Comparison of ENCODE assay signal across 25 cellular contexts in the genomic region with DNA sequence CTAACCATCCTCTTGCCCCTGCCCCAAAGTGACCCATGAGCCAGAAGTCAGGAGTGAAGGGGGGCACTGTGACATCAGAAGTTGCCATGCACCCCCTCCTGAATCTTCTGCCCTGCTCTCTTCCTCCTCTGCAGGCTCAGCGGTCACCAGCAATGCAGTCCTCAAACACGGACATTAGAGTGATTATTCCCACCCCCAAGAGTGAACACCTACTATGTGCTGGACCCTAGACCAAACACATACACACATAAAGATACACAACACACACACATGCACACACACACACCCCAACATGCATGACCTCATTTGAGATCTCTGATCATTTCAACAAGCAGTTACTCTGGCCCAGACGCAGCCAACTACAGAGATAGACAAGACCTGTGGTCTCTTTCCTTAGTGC. TPM values are rescaled to one million over a fixed set of nuclear protein-coding genes. Genes with fewer than 3 reads are reported as not detected.
DNase-seq lines count a peak whose midpoint lies in the region; ATAC-seq, FAIRE-seq and TF ChIP-seq lines count a peak whose summit lies in the region.
"Had no signal": no experiment of that assay in that cellular context is flagged by ENCODE, and none has a peak within 500 bp of the region (broad histone marks: within the 10 kb centered on the region; RNA-seq: fewer than 3 reads in every experiment).

CDRT4 (minus strand) TSS at position 30 of the 400 bp plus-strand sequence. CDS start 27,383 bp downstream, outside the sequence.

- H2BK5ac ChIP-seq in trophoblast cell (ENCODE audit: low read depth, low read length, poor library complexity): no peak within 1 kb of the TSS

- in situ Hi-C loops in HepG2 (cut with HindIII; ENCODE audit: extremely low pct_ligation_motif_present, low pct_unique_long_range_greater_than_20kb): no loop called here
- in situ Hi-C loops in HAP-1 (cut with MboI; ENCODE audit: low sequenced_read_pairs): no loop called here

- H2BK120ac ChIP-seq in trophoblast cell (ENCODE audit: insufficient read depth, low read length, poor library complexity): no peak within 1 kb of the TSS

- DNase-seq in HepG2 (ENCODE audit: low spot score): no peak
- DNase-seq in right lobe of liver: no peak
- DNase-seq in endodermal cell: no peak
- no peak for DNase-seq in trophoblast cell
- no peak for DNase-seq in ureter (ENCODE audit: low spot score)
- no peak for DNase-seq in GM12892 (ENCODE audit: insufficient read length)
- DNase-seq in HAP-1 (ENCODE audit: low spot score in 2 of 2): no peak
- DNase-seq in medulla oblongata (ENCODE audit: extremely low spot score): no peak
- DNase-seq: activated CD4-positive, alpha-beta T cell treated with anti-CD3 and anti-CD28 coated beads, Interleukin-2, amount 50 U/mL, for 48 hours; activated naive CD8-positive, alpha-beta T cell treated with anti-CD3 and anti-CD28 coated beads for 36 hours; AML-193; CD8-positive, alpha-beta T cell; left ventricle myocardium superior; MM.1S; NCI-H2029 treated with DMSO at 0.1 percent for 48 hours; NCI-H226; posterior cingulate gyrus; SJCRH30; tibial artery had no signal

- no peak within 1 kb of the TSS for H4K91ac ChIP-seq in trophoblast cell (ENCODE audit: low read depth, low read length)

- H2AFZ ChIP-seq in HepG2 (ENCODE audit: low read length) (no peak within 1 kb of the TSS), trophoblast cell (ENCODE audit: insufficient read depth, low read length, poor library complexity) (no peak within 1 kb of the TSS)

- H3K27me3 Mint-ChIP-seq in endodermal cell (ENCODE audit: insufficient read depth): no peaks in the 10 kb centered on the region
- H3K27me3 Mint-ChIP-seq: activated naive CD8-positive, alpha-beta T cell treated with anti-CD3 and anti-CD28 coated beads for 36 hours; stimulated activated naive CD8-positive, alpha-beta T cell treated with anti-CD3 and anti-CD28 coated beads, Interleukin-15, Interleukin-2, amounts not matched to agents 100 ng/mL and 50 ng/mL, for 24 hours had no signal

- H2BK12ac ChIP-seq in trophoblast cell (ENCODE audit: low read length): no peak within 1 kb of the TSS

- H3K4me3 ChIP-seq in HepG2 (replicated peaks in 1 of 3; ENCODE audit: insufficient read depth in 1 of 3, low read depth in 2 of 3, low read length in 3 of 3) (no peak within 1 kb of the TSS), right lobe of liver (no peak within 1 kb of the TSS), endodermal cell (ENCODE audit: low read length) (no peak within 1 kb of the TSS), trophoblast cell (ENCODE audit: low read depth, low read length) (no peak within 1 kb of the TSS), HAP-1 (no peak within 1 kb of the TSS)
- H3K4me3 ChIP-seq: A549, SJCRH30, tibial artery had no signal

- peaks cover 7% of the 10 kb centered on the region for H3K4me1 Mint-ChIP-seq in endodermal cell
- H3K4me1 Mint-ChIP-seq: activated naive CD8-positive, alpha-beta T cell treated with anti-CD3 and anti-CD28 coated beads for 36 hours; neural crest cell had no signal

- no peak for TF ChIP-seq RAD21 in HepG2 (CRISPR knock-in tag; IDR thresholded peaks at IDR 0.05)

- TF ChIP-seq POLR2A in HepG2 (IDR thresholded peaks at IDR 0.05; ENCODE audit: insufficient read depth in 1 of 2, low read depth in 2 of 2, low read length in 2 of 2) (no peak), right lobe of liver (IDR thresholded peaks at IDR 0.05) (no peak), GM12892 (IDR thresholded peaks at IDR 0.05; ENCODE audit: low read depth, low read length) (no peak)

- peaks cover 31% of the 10 kb centered on the region for H3K36me3 Mint-ChIP-seq in endodermal cell (ENCODE audit: low read depth)

- H3K9me3 Mint-ChIP-seq in endodermal cell: peaks cover 1% of the 10 kb centered on the region
- H3K9me3 Mint-ChIP-seq: neural crest cell; stimulated activated naive CD8-positive, alpha-beta T cell treated with anti-CD3 and anti-CD28 coated beads, Interleukin-15, Interleukin-2, amounts not matched to agents 100 ng/mL and 50 ng/mL, for 24 hours had no signal

- H3K79me2 ChIP-seq in HepG2 (ENCODE audit: insufficient read depth, low read length): no peaks in the 10 kb centered on the region
- H3K79me2 ChIP-seq in trophoblast cell (ENCODE audit: control insufficient read depth, insufficient read depth, low read length, poor library complexity): no peaks in the 10 kb centered on the region

- ATAC-seq in HepG2: no peak
- no peak for ATAC-seq in right lobe of liver
- ATAC-seq: A549; CD8-positive, alpha-beta T cell had no signal

- POLR2A ChIA-PET in HepG2 (lab: Yijun Ruan, JAX): no interaction called here

- TF ChIP-seq EP300 in HepG2 (IDR thresholded peaks at IDR 0.05; ENCODE audit: low read depth in 2 of 2, low read length in 2 of 2) (no peak), HepG2 (CRISPR knock-in tag; IDR thresholded peaks at IDR 0.05; ENCODE audit: borderline replicate concordance) (no peak)

- H3K4me1 ChIP-seq in HepG2 (ENCODE audit: insufficient read depth, low read length): 0 out of 2 replicates have a peak, but pooled peaks cover 8% of the 10 kb centered on the region
- H3K4me1 ChIP-seq in right lobe of liver: no peaks in the 10 kb centered on the region
- H3K4me1 ChIP-seq in endodermal cell (ENCODE audit: control insufficient read depth, insufficient read depth, low read length): peaks cover 6% of the 10 kb centered on the region
- H3K4me1 ChIP-seq in trophoblast cell (ENCODE audit: control insufficient read depth in 1 of 2, insufficient read depth in 2 of 2, low read length in 2 of 2): peaks cover 19 to 28% of the 10 kb centered on the region in 2 experiments
- no peaks in the 10 kb centered on the region for H3K4me1 ChIP-seq in HAP-1

- H3K18ac ChIP-seq in trophoblast cell (ENCODE audit: low read length): no peak within 1 kb of the TSS

- no peak for TF ChIP-seq CTCF in HepG2 (CRISPR knock-in tag; IDR thresholded peaks at IDR 0.05)
- TF ChIP-seq CTCF in right lobe of liver (IDR thresholded peaks at IDR 0.05): no peak
- no peak for TF ChIP-seq CTCF in endodermal cell (conservative IDR thresholded peaks at IDR 0.05)

- no peaks in the 10 kb centered on the region for H4K20me1 ChIP-seq in HepG2 (ENCODE audit: insufficient read depth, low read length)

- no peak within 1 kb of the TSS for H3K4me3 Mint-ChIP-seq in endodermal cell
- H3K4me3 Mint-ChIP-seq: activated naive CD8-positive, alpha-beta T cell treated with anti-CD3 and anti-CD28 coated beads for 36 hours; CD8-positive, alpha-beta T cell; neural crest cell; stimulated activated naive CD8-positive, alpha-beta T cell treated with anti-CD3 and anti-CD28 coated beads, Interleukin-15, Interleukin-2, amounts not matched to agents 100 ng/mL and 50 ng/mL, for 24 hours had no signal

- H2AK5ac ChIP-seq in trophoblast cell (ENCODE audit: low read length): no peak within 1 kb of the TSS

- H3K36me3 ChIP-seq in HepG2 (replicated peaks in 1 of 2; ENCODE audit: control insufficient read depth in 1 of 2, insufficient read depth in 2 of 2, low read length in 2 of 2) (peaks cover 0 to 4% of the 10 kb centered on the region in 2 experiments; a peak in 3 of 5 replicates), right lobe of liver (no peaks in the 10 kb centered on the region), endodermal cell (ENCODE audit: control insufficient read depth, insufficient read depth, low read length) (peaks cover 54% of the 10 kb centered on the region), trophoblast cell (ENCODE audit: control insufficient read depth in 1 of 2, insufficient read depth in 2 of 2, low read length in 2 of 2) (peaks cover 0 to 2% of the 10 kb centered on the region in 2 experiments), HAP-1 (replicated peaks) (no peaks in the 10 kb centered on the region)
- H3K36me3 ChIP-seq: SJCRH30, tibial artery had no signal

- H3K9me3 ChIP-seq in HepG2 (ENCODE audit: low read length) (no peaks in the 10 kb centered on the region), right lobe of liver (no peaks in the 10 kb centered on the region), endodermal cell (ENCODE audit: control insufficient read depth, low read length) (peaks cover under 1% of the 10 kb centered on the region), trophoblast cell (ENCODE audit: insufficient read depth, low read depth, low read length) (peaks cover 8% of the 10 kb centered on the region), HAP-1 (no peaks in the 10 kb centered on the region)
- H3K9me3 ChIP-seq: A549, tibial artery had no signal

- no peak within 1 kb of the TSS for H4K8ac ChIP-seq in trophoblast cell (ENCODE audit: low read depth, low read length)

- no peak for FAIRE-seq in HepG2 (lab: Jason Lieb, UNC)
- FAIRE-seq in GM12892 (lab: Jason Lieb, UNC): no peak
- FAIRE-seq: A549, H1, islet of Langerhans had no signal

- no peak within 1 kb of the TSS for H4K12ac ChIP-seq in trophoblast cell (ENCODE audit: low read depth, low read length)

- H3K27ac Mint-ChIP-seq in endodermal cell: no peak within 1 kb of the TSS
- H3K27ac Mint-ChIP-seq: activated naive CD8-positive, alpha-beta T cell treated with anti-CD3 and anti-CD28 coated beads for 36 hours; CD8-positive, alpha-beta T cell; stimulated activated naive CD8-positive, alpha-beta T cell treated with anti-CD3 and anti-CD28 coated beads, Interleukin-15, Interleukin-2, amounts not matched to agents 100 ng/mL and 50 ng/mL, for 24 hours had no signal

- CTCF ChIA-PET in HepG2 (lab: Yijun Ruan, JAX; ENCODE audit: low intra/inter-chr PET ratio, low total read pairs): no interaction called here

- H3K4ac ChIP-seq in trophoblast cell (ENCODE audit: low read depth, low read length): no peak within 1 kb of the TSS

- WGBS in HepG2 (ENCODE audit: low lambda C conversion rate): 91% methylated on average over 3 of the region's 3 CpGs
- WGBS in right lobe of liver (ENCODE audit: insufficient coverage, low coverage, low lambda C conversion rate, missing lambda C conversion rate): 79% methylated on average over 3 of the region's 3 CpGs
- 86 to 88% methylated on average over 1 to 3 of the region's 3 CpGs for WGBS in endodermal cell (ENCODE audit: insufficient coverage in 1 of 2, insufficient read length in 1 of 2), 2 experiments
- no CpG with 5 or more reads among the region's 3 CpGs for WGBS in trophoblast cell (ENCODE audit: extremely low coverage, insufficient coverage, insufficient read length)

- H3K27ac ChIP-seq in HepG2 (ENCODE audit: extremely low read length, insufficient read depth, low read length): no peak within 1 kb of the TSS
- no peak within 1 kb of the TSS for H3K27ac ChIP-seq in right lobe of liver
- H3K27ac ChIP-seq in endodermal cell (ENCODE audit: low read depth, low read length): no peak within 1 kb of the TSS
- H3K27ac ChIP-seq in trophoblast cell (ENCODE audit: low read depth, low read length): no peak within 1 kb of the TSS
- H3K27ac ChIP-seq: A549, epithelial cell of prostate, SJCRH30, tibial artery had no signal

- no peaks in the 10 kb centered on the region for H3K79me1 ChIP-seq in trophoblast cell (ENCODE audit: low read length)

- no peak within 1 kb of the TSS for H3K9ac ChIP-seq in HepG2 (ENCODE audit: insufficient read depth, low read depth, low read length)
- H3K9ac ChIP-seq in endodermal cell (ENCODE audit: extremely low read depth, low read length, poor library complexity, severe bottlenecking): no peak within 1 kb of the TSS
- H3K9ac ChIP-seq in trophoblast cell (ENCODE audit: low read length): no peak within 1 kb of the TSS

- intact Hi-C loops in HepG2 (cut with micrococcal nuclease; ENCODE audit: unreplicated experiment): no loop called here
- intact Hi-C loops in right lobe of liver (cut with DNase I): no loop called here

- H3K27me3 ChIP-seq in HepG2 (ENCODE audit: control insufficient read depth in 1 of 2, insufficient read depth in 2 of 2, low read length in 2 of 2) (no peaks in the 10 kb centered on the region), right lobe of liver (no peaks in the 10 kb centered on the region), endodermal cell (ENCODE audit: control insufficient read depth, insufficient read depth, low read length, poor library complexity, severe bottlenecking) (no peaks in the 10 kb centered on the region), trophoblast cell (ENCODE audit: insufficient read depth, low read length) (no peaks in the 10 kb centered on the region), HAP-1 (ENCODE audit: low read depth) (no peaks in the 10 kb centered on the region)
- H3K27me3 ChIP-seq: SJCRH30, tibial artery had no signal

- no peak within 1 kb of the TSS for H3K4me2 ChIP-seq in HepG2 (ENCODE audit: low read depth, low read length)
- H3K4me2 ChIP-seq in trophoblast cell (ENCODE audit: low read length): no peak within 1 kb of the TSS
- H3K4me2 ChIP-seq: A549 had no signal

- peak within 1 kb of the TSS; percentile 22 for H3K23ac ChIP-seq in trophoblast cell (ENCODE audit: low read length)

- no peak within 1 kb of the TSS for H3K14ac ChIP-seq in trophoblast cell (ENCODE audit: low read length)

- BruUV-seq in HepG2 (replicated peaks; lab: Mats Ljungman, UMichigan): no TSS peak

RNA-seq across cellular contexts. Expression of gene CDRT4, which starts in this region (rescaled TPM):
- total RNA-seq in HepG2 (2016; rRNA removed; fragmentation: Illumina TruSeq; extraction: Trizol) (1.9 and 5.8 TPM in 2 replicates), right lobe of liver (1 to 10 TPM in 3 of 6 experiments, under 1 TPM in 3; 0.43 to 3.3 (median 1.3) TPM), endodermal cell (10 to 100 TPM; 16.4 to 39.7 TPM), ureter (25.4 TPM)
- total RNA-seq in HepG2 (2016; cell fraction: cytosol; rRNA removed; fragmentation: Illumina TruSeq; extraction: Trizol; ENCODE audit: low read depth): 2.1 and 2.8 TPM in 2 replicates
- 2.8 and 3.9 TPM in 2 replicates for total RNA-seq in HepG2 (2016; cell fraction: insoluble cytoplasmic fraction; rRNA removed; fragmentation: Illumina TruSeq; extraction: Trizol)
- total RNA-seq in HepG2 (2016; cell fraction: membrane; rRNA removed; fragmentation: Illumina TruSeq; extraction: Trizol): 0.93 and 2.2 TPM in 2 replicates
- total RNA-seq in HepG2 (2016; cell fraction: nucleus; rRNA removed; fragmentation: Illumina TruSeq; extraction: Trizol): 6.2 and 8.3 TPM in 2 replicates
- 12.1 and 12.8 TPM in 2 replicates for polyA plus RNA-seq in HepG2 (2011; rRNA removed)
- 1.4 and 2.4 TPM in 2 replicates for polyA plus RNA-seq in HepG2 (2011; cell fraction: cytosol; rRNA removed)
- 85.1 and 85.9 TPM in 2 replicates for polyA plus RNA-seq in HepG2 (2011; cell fraction: nucleus; rRNA removed)
- 4.8 and 8.8 TPM in 2 replicates for polyA plus RNA-seq in HepG2 (2012)
- 0.59 and 0.97 TPM in 2 replicates for polyA plus RNA-seq in HepG2 (2016; cell fraction: cytosol; fragmentation: Illumina TruSeq; extraction: Trizol; ENCODE audit: low read depth)
- polyA plus RNA-seq in HepG2 (2016; cell fraction: insoluble cytoplasmic fraction; fragmentation: Illumina TruSeq; extraction: Trizol; ENCODE audit: low read depth): 1.7 and 2.7 TPM in 2 replicates
- polyA plus RNA-seq in HepG2 (2016; cell fraction: membrane; fragmentation: Illumina TruSeq; extraction: Trizol; ENCODE audit: low read depth): 2.3 and 2.4 TPM in 2 replicates
- polyA plus RNA-seq in HepG2 (2016; cell fraction: nucleus; fragmentation: Illumina TruSeq; extraction: Trizol; ENCODE audit: insufficient read depth, low read depth): 38.4 and 39.4 TPM in 2 replicates
- polyA minus RNA-seq in HepG2 (2011; rRNA and poly(A)+ RNA removed; ENCODE audit: low replicate concordance): 9.6 and 12.2 TPM in 2 replicates
- polyA minus RNA-seq in HepG2 (2011; cell fraction: cytosol; rRNA and poly(A)+ RNA removed): 0.97 TPM in 1 of 2 replicates, not detected in the other
- 22.5 and 27.2 TPM in 2 replicates for polyA minus RNA-seq in HepG2 (2011; cell fraction: nucleus; rRNA and poly(A)+ RNA removed)
- polyA plus RNA-seq in endodermal cell (2013, experiment 1 of 2): 3.0 TPM
- 4.4 TPM for polyA plus RNA-seq in endodermal cell (2013, experiment 2 of 2)
- polyA plus RNA-seq in trophoblast cell (2013): 10.1 and 12.1 TPM in 2 replicates
- polyA plus RNA-seq in GM12892 (2012; ENCODE audit: missing spikeins): 1.3 TPM
